In the genomic region with DNA sequence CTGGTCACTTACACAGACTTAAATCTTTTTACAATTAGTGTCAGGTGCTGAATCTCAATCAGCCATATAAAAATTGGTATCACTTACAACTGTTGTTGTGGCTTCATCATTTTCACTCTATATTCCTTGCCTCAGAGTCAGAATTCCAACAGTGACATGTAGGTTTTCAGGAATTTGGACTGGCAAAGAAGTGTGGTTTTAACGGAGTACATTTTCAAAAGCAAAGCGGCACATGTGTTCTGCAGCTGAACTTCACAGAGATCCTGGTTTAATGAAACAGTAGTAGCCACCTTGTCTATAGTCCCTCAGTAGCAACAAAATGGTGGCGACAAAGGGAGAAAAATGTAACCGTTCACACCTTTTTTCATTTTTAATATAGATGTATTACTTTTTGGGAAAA, we compare ENCODE assay signal across 17 cellular contexts.
DNase-seq lines count a peak whose midpoint lies in the region; TF ChIP-seq lines count a peak whose summit lies in the region.
"Had no signal": no experiment of that assay in that cellular context is flagged by ENCODE, and none has a peak within 500 bp of the region (broad histone marks: within the 10 kb centered on the region; RNA-seq: fewer than 3 reads in every experiment).

No MANE protein-coding gene starts in this region.

- peak; percentile 9 for DNase-seq in EL
- DNase-seq in LHCN-M2 (ENCODE audit: low read depth), result peak; percentile 51
- DNase-seq in fibroblast of gingiva (ENCODE audit: low read depth), result peak; percentile 27
- no peak for DNase-seq in smooth muscle cell (lab: John Stamatoyannopoulos, UW; ENCODE audit: unreplicated experiment)
- DNase-seq in NCI-H1436 (lab: John Stamatoyannopoulos, UW), result no peak
- no peak for DNase-seq in iPS-NIHi11 (ENCODE audit: low spot score)
- no peak for DNase-seq in right atrium auricular region (ENCODE audit: low spot score)
- DNase-seq: ACHN; CD8-positive, alpha-beta T cell; DMS79; HFFc6; MG63; NCI-H1092; NCI-H2081 treated with DMSO at 0.1 percent for 48 hours; NCI-H2227 treated with DMSO at 0.1 percent for 48 hours; NCI-H524 treated with DMSO at 0.1 percent for 48 hours had no signal

- H3K4me3 ChIP-seq in smooth muscle cell, result no peak overlapping the region
- H3K4me3 ChIP-seq in right atrium auricular region, result no peak overlapping the region
- H3K4me3 ChIP-seq: BLaER1, MG63 had no signal

- peak overlapping the region; percentile 35 for H2AFZ ChIP-seq in smooth muscle cell (ENCODE audit: low read depth)

- H3K9me3 ChIP-seq in smooth muscle cell (replicated peaks; ENCODE audit: low read depth), result no peaks in the 10 kb centered on the region
- no peaks in the 10 kb centered on the region for H3K9me3 ChIP-seq in right atrium auricular region
- H3K9me3 ChIP-seq: BLaER1, MG63 had no signal

- H3F3A ChIP-seq in smooth muscle cell (ENCODE audit: low read depth), result peaks cover 3% of the 10 kb centered on the region

- H3K27ac ChIP-seq in smooth muscle cell (ENCODE audit: low read depth) (no peak overlapping the region), right atrium auricular region (no peak overlapping the region)
- H3K27ac ChIP-seq: BLaER1 had no signal

- H3K9ac ChIP-seq in smooth muscle cell (ENCODE audit: low read depth), result no peak overlapping the region
- H3K9ac ChIP-seq: BLaER1 had no signal

- no peaks in the 10 kb centered on the region for H3K79me2 ChIP-seq in smooth muscle cell (ENCODE audit: low read depth)

- H3K4me2 ChIP-seq in smooth muscle cell, result no peak overlapping the region
- H3K4me2 ChIP-seq: BLaER1 had no signal

- H4K20me1 ChIP-seq in smooth muscle cell (ENCODE audit: low read depth), result no peaks in the 10 kb centered on the region
- H4K20me1 ChIP-seq: BLaER1 had no signal

- TF ChIP-seq CTCF in smooth muscle cell (IDR thresholded peaks at IDR 0.05; ENCODE audit: borderline replicate concordance, insufficient read depth, poor library complexity, severe bottlenecking) (no peak), right atrium auricular region (IDR thresholded peaks at IDR 0.05) (no peak)

- no peaks in the 10 kb centered on the region for H3K27me3 ChIP-seq in smooth muscle cell (ENCODE audit: low read depth)
- H3K27me3 ChIP-seq in right atrium auricular region, result no peaks in the 10 kb centered on the region
- H3K27me3 ChIP-seq: BLaER1, MG63 had no signal

- 62% methylated on average over 4 of the region's 4 CpGs for WGBS in smooth muscle cell (ENCODE audit: low lambda C conversion rate)

- H3K4me1 ChIP-seq in smooth muscle cell (ENCODE audit: low read depth), result peaks cover 5% of the 10 kb centered on the region
- no peaks in the 10 kb centered on the region for H3K4me1 ChIP-seq in right atrium auricular region
- H3K4me1 ChIP-seq: BLaER1 had no signal

- no peaks in the 10 kb centered on the region for H3K36me3 ChIP-seq in smooth muscle cell (ENCODE audit: low read depth)
- no peaks in the 10 kb centered on the region for H3K36me3 ChIP-seq in right atrium auricular region
- H3K36me3 ChIP-seq: BLaER1, MG63 had no signal

Comparison
In these comparisons a context has a peak if more than half of its experiments do, and no peak if none do; other contexts are left out.
1. DNase-seq: peak in EL (single experiment), LHCN-M2 (single experiment) and fibroblast of gingiva (single experiment); none in smooth muscle cell (single experiment), NCI-H1436 (single experiment), iPS-NIHi11 (single experiment) and right atrium auricular region (single experiment).